Comparison of ENCODE assay signal across 15 cellular contexts in genomic region chr1:231720652-231721325, GRCh38.
DNase-seq lines count a peak whose midpoint lies in the region; ATAC-seq and FAIRE-seq lines count a peak whose summit lies in the region.
"Had no signal": no experiment of that assay in that cellular context is flagged by ENCODE, and none has a peak within 500 bp of the region (broad histone marks: within the 10 kb centered on the region; RNA-seq: fewer than 3 reads in every experiment).

No MANE protein-coding gene starts in this region.

- no peak overlapping the region for H3K4me3 Mint-ChIP-seq in memory B cell
- no peak overlapping the region for H3K4me3 Mint-ChIP-seq in activated CD4-positive, alpha-beta T cell treated with anti-CD3 and anti-CD28 coated beads, Interleukin-2, amount 10 ng/mL, durations not matched to agents 24 days and 14 days
- H3K4me3 Mint-ChIP-seq: CD4-positive, alpha-beta memory T cell had no signal

- H3K36me3 Mint-ChIP-seq in memory B cell = peaks cover 4% of the 10 kb centered on the region
- no peaks in the 10 kb centered on the region for H3K36me3 Mint-ChIP-seq in activated CD4-positive, alpha-beta T cell treated with anti-CD3 and anti-CD28 coated beads, Interleukin-2, amount 10 ng/mL, durations not matched to agents 24 days and 14 days (ENCODE audit: low read depth)

- ATAC-seq in memory B cell (ENCODE audit: low read depth) (peak; percentile 78), HG03097 (IDR thresholded peaks at IDR 0.05; ENCODE audit: low FRiP score, unreplicated experiment) (no peak)
- ATAC-seq in activated CD4-positive, CD25-positive, alpha-beta regulatory T cell treated with anti-CD3 and anti-CD28 coated beads, Interleukin-2, amount 50 U/mL, for 24 hours = no peak
- ATAC-seq: GM12878 had no signal

- peak; percentile 16 for FAIRE-seq in HTR-8/SVneo (lab: Jason Lieb, UNC)
- FAIRE-seq: GM12878 had no signal

- H3K9me3 Mint-ChIP-seq in memory B cell = no peaks in the 10 kb centered on the region
- H3K9me3 Mint-ChIP-seq in activated CD4-positive, alpha-beta T cell treated with anti-CD3 and anti-CD28 coated beads, Interleukin-2, amount 10 ng/mL, durations not matched to agents 24 days and 14 days = no peaks in the 10 kb centered on the region
- H3K9me3 Mint-ChIP-seq: CD4-positive, alpha-beta memory T cell had no signal

- intact Hi-C loops in activated CD4-positive, alpha-beta T cell treated with anti-CD3 and anti-CD28 coated beads, Interleukin-2, amount 10 ng/mL, durations not matched to agents 24 days and 14 days (cut with micrococcal nuclease) = no loop called here

- no peak for DNase-seq in HTR-8/SVneo (ENCODE audit: insufficient read length, low spot score)
- peak; percentile 84 for DNase-seq in NCI-H2081 treated with DMSO at 0.1 percent for 48 hours (lab: John Stamatoyannopoulos, UW)
- DNase-seq in NCI-H774 (lab: John Stamatoyannopoulos, UW) = peak; percentile 39
- no peak for DNase-seq in memory B cell (ENCODE audit: low spot score in 2 of 2)
- DNase-seq in AG08395 (ENCODE audit: low spot score) = no peak
- no peak for DNase-seq in activated CD4-positive, alpha-beta T cell treated with anti-CD3 and anti-CD28 coated beads, Interleukin-2, amount 10 ng/mL, durations not matched to agents 24 days and 14 days
- DNase-seq: CD4-positive, alpha-beta memory T cell; GDM1; NCI-H187 treated with DMSO at 0.1 percent for 48 hours; NCI-H226; NCI-H82; Peyer's patch had no signal

- peaks cover 14% of the 10 kb centered on the region for H3K4me1 Mint-ChIP-seq in memory B cell
- peaks cover 7% of the 10 kb centered on the region for H3K4me1 Mint-ChIP-seq in activated CD4-positive, alpha-beta T cell treated with anti-CD3 and anti-CD28 coated beads, Interleukin-2, amount 10 ng/mL, durations not matched to agents 24 days and 14 days

- H3K27ac Mint-ChIP-seq in memory B cell = no peak overlapping the region
- H3K27ac Mint-ChIP-seq in activated CD4-positive, alpha-beta T cell treated with anti-CD3 and anti-CD28 coated beads, Interleukin-2, amount 10 ng/mL, durations not matched to agents 24 days and 14 days = no peak overlapping the region

- no peaks in the 10 kb centered on the region for H3K27me3 Mint-ChIP-seq in memory B cell
- no peaks in the 10 kb centered on the region for H3K27me3 Mint-ChIP-seq in activated CD4-positive, alpha-beta T cell treated with anti-CD3 and anti-CD28 coated beads, Interleukin-2, amount 10 ng/mL, durations not matched to agents 24 days and 14 days
- H3K27me3 Mint-ChIP-seq: CD4-positive, alpha-beta memory T cell had no signal

Comparison
In these comparisons a context has a peak if more than half of its experiments do, and no peak if none do; other contexts are left out.
1. DNase-seq: peak in NCI-H2081 treated with DMSO at 0.1 percent for 48 hours (single experiment) and NCI-H774 (single experiment); none in HTR-8/SVneo (single experiment), memory B cell (0 of 2), AG08395 (single experiment) and activated CD4-positive, alpha-beta T cell treated with anti-CD3 and anti-CD28 coated beads, Interleukin-2, amount 10 ng/mL, durations not matched to agents 24 days and 14 days (single experiment).